Comparison of ENCODE assay signal across 1 cellular context in genomic region chr4:80492761-80493160, GRCh38.
TF ChIP-seq lines count a peak whose summit lies in the region.

No MANE protein-coding gene starts in this region.

TF ChIP-seq in GM23338, 12 proteins besides CTCF, POLR2A, EP300 and RAD21 (continued from another document):
- TF ChIP-seq JUNB (IDR thresholded peaks at IDR 0.05; ENCODE audit: unreplicated experiment) (no peak), ETS1 (IDR thresholded peaks at IDR 0.05) (no peak), CREB1 (CRISPR knock-in tag; IDR thresholded peaks at IDR 0.05; ENCODE audit: low read depth) (no peak), EZH2 (IDR thresholded peaks at IDR 0.05; ENCODE audit: low read depth, unreplicated experiment) (no peak)
